In genomic region chr10:129645487-129645886, GRCh38 we compare ENCODE assay signal across 37 cellular contexts.
"Had no signal": no experiment of that assay in that cellular context is flagged by ENCODE, and none has a peak within 500 bp of the region (broad histone marks: within the 10 kb centered on the region; RNA-seq: fewer than 3 reads in every experiment).

No MANE protein-coding gene starts in this region.

- H3K9me3 ChIP-seq: adrenal gland, ascending aorta, body of pancreas, breast epithelium had no signal

- H3K4me1 ChIP-seq: adrenal gland, ascending aorta, body of pancreas, breast epithelium had no signal

- H3K36me3 ChIP-seq: adrenal gland, ascending aorta, brain microvascular endothelial cell, breast epithelium, cardiac muscle cell had no signal

- H3K9me3 Mint-ChIP-seq: activated naive CD4-positive, alpha-beta T cell treated with anti-CD3 and anti-CD28 coated beads for 36 hours; activated naive CD4-positive, alpha-beta T cell treated with anti-CD3 and anti-CD28 coated beads, Interleukin-2, amount 10 ng/mL, durations not matched to agents 7 days and 5 days; activated naive CD4-positive, alpha-beta T cell treated with anti-CD3 and anti-CD28 coated beads, Interleukin-2, amount 50 U/mL, for 24 hours; activated naive CD4-positive, alpha-beta T cell treated with anti-CD3 and anti-CD28 coated beads, Interleukin-2, amount 50 U/mL, for 72 hours; activated naive CD8-positive, alpha-beta T cell treated with anti-CD3 and anti-CD28 coated beads for 36 hours; activated naive CD8-positive, alpha-beta T cell treated with anti-CD3 and anti-CD28 coated beads, Interleukin-2, amount 10 ng/mL, durations not matched to agents 7 days and 5 days; activated naive CD8-positive, alpha-beta T cell treated with anti-CD3 and anti-CD28 coated beads, Interleukin-2, amount 50 U/mL, for 24 hours; activated T-cell treated with anti-CD3 and anti-CD28 coated beads, Interleukin-2, amount 50 U/mL, for 24 hours; activated T-cell treated with anti-CD3 and anti-CD28 coated beads, Interleukin-2, amount 50 U/mL, for 4 hours; activated T-helper 1 cell treated with anti-CD3 and anti-CD28 coated beads, Interleukin-12 subunit alpha, Interleukin-12 subunit beta, Interleukin-2, Interleukin-4 antibody, amounts not matched to agents 30 ng/mL and 10 ng/mL and 1 ng/mL, durations not matched to agents 14 hours and 24 hours and 36 hours; activated T-helper 17 cell treated with anti-CD3 and anti-CD28 coated beads, Interleukin-2, amount 50 U/mL, for 72 hours; activated T-helper 2 cell treated with anti-CD3 and anti-CD28 coated beads, Interferon-gamma antibody, Interleukin-2, Interleukin-4, amounts not matched to agents 10 μg/mL and 5 μg/mL and 100 μg/mL, durations not matched to agents 14 hours and 24 hours and 36 hours; brain; central memory CD8-positive, alpha-beta T cell had no signal

- H3K27me3 ChIP-seq: adrenal gland, ascending aorta, body of pancreas, brain microvascular endothelial cell, breast epithelium, cardiac muscle cell had no signal

- H3K27me3 Mint-ChIP-seq: activated naive CD4-positive, alpha-beta T cell treated with anti-CD3 and anti-CD28 coated beads, Interleukin-2, amount 10 ng/mL, durations not matched to agents 7 days and 5 days; activated naive CD4-positive, alpha-beta T cell treated with anti-CD3 and anti-CD28 coated beads, Interleukin-2, amount 50 U/mL, for 24 hours; activated naive CD8-positive, alpha-beta T cell; activated naive CD8-positive, alpha-beta T cell treated with anti-CD3 and anti-CD28 coated beads for 36 hours; activated naive CD8-positive, alpha-beta T cell treated with anti-CD3 and anti-CD28 coated beads, Interleukin-2, amount 10 ng/mL, durations not matched to agents 7 days and 5 days; activated naive CD8-positive, alpha-beta T cell treated with anti-CD3 and anti-CD28 coated beads, Interleukin-2, amount 50 U/mL, for 24 hours; activated T-cell treated with anti-CD3 and anti-CD28 coated beads, Interleukin-2, amount 50 U/mL, for 24 hours; activated T-helper 17 cell treated with anti-CD3 and anti-CD28 coated beads, Interleukin-2, amount 50 U/mL, for 72 hours; central memory CD8-positive, alpha-beta T cell had no signal

- H3K4me1 Mint-ChIP-seq: activated naive CD4-positive, alpha-beta T cell treated with anti-CD3 and anti-CD28 coated beads, Interleukin-2, amount 10 ng/mL, durations not matched to agents 7 days and 5 days; activated naive CD4-positive, alpha-beta T cell treated with anti-CD3 and anti-CD28 coated beads, Interleukin-2, amount 50 U/mL, for 24 hours; activated naive CD8-positive, alpha-beta T cell treated with anti-CD3 and anti-CD28 coated beads for 36 hours; activated naive CD8-positive, alpha-beta T cell treated with anti-CD3 and anti-CD28 coated beads, Interleukin-2, amount 10 ng/mL, durations not matched to agents 7 days and 5 days; activated naive CD8-positive, alpha-beta T cell treated with anti-CD3 and anti-CD28 coated beads, Interleukin-2, amount 50 U/mL, for 24 hours; activated T-helper 17 cell treated with anti-CD3 and anti-CD28 coated beads, Interleukin-2, amount 50 U/mL, for 72 hours; central memory CD8-positive, alpha-beta T cell had no signal

- ATAC-seq: activated naive CD4-positive, alpha-beta T cell treated with anti-CD3 and anti-CD28 coated beads, Interleukin-2, amount 50 U/mL, for 72 hours; activated naive CD8-positive, alpha-beta T cell treated with anti-CD3 and anti-CD28 coated beads, Interleukin-2, amount 50 U/mL, for 24 hours; activated T-cell treated with anti-CD3 and anti-CD28 coated beads, Interleukin-2, amount 50 U/mL, for 4 hours; activated T-cell treated with anti-CD3 and anti-CD28 coated beads, Interleukin-2, amount 50 U/mL, for 72 hours; activated T-helper 17 cell treated with anti-CD3 and anti-CD28 coated beads, Interleukin-2, amount 50 U/mL, for 72 hours; body of pancreas had no signal

- H3K4me3 ChIP-seq: adrenal gland, ascending aorta, body of pancreas, breast epithelium, cardiac muscle cell had no signal

- H3K27ac Mint-ChIP-seq: activated naive CD4-positive, alpha-beta T cell treated with anti-CD3 and anti-CD28 coated beads for 36 hours; activated naive CD4-positive, alpha-beta T cell treated with anti-CD3 and anti-CD28 coated beads, Interleukin-2, amount 10 ng/mL, durations not matched to agents 7 days and 5 days; activated naive CD4-positive, alpha-beta T cell treated with anti-CD3 and anti-CD28 coated beads, Interleukin-2, amount 50 U/mL, for 24 hours; activated naive CD8-positive, alpha-beta T cell; activated naive CD8-positive, alpha-beta T cell treated with anti-CD3 and anti-CD28 coated beads for 36 hours; activated naive CD8-positive, alpha-beta T cell treated with anti-CD3 and anti-CD28 coated beads, Interleukin-2, amount 10 ng/mL, durations not matched to agents 7 days and 5 days; activated naive CD8-positive, alpha-beta T cell treated with anti-CD3 and anti-CD28 coated beads, Interleukin-2, amount 50 U/mL, for 24 hours; activated T-cell treated with anti-CD3 and anti-CD28 coated beads, Interleukin-2, amount 50 U/mL, for 24 hours; activated T-cell treated with anti-CD3 and anti-CD28 coated beads, Interleukin-2, amount 50 U/mL, for 72 hours; activated T-helper 1 cell treated with anti-CD3 and anti-CD28 coated beads, Interleukin-12 subunit alpha, Interleukin-12 subunit beta, Interleukin-2, Interleukin-4 antibody, amounts not matched to agents 30 ng/mL and 10 ng/mL and 1 ng/mL, durations not matched to agents 14 hours and 24 hours and 36 hours; activated T-helper 17 cell treated with anti-CD3 and anti-CD28 coated beads, Interleukin-2, amount 50 U/mL, for 72 hours; activated T-helper 2 cell treated with anti-CD3 and anti-CD28 coated beads, Interferon-gamma antibody, Interleukin-2, Interleukin-4, amounts not matched to agents 10 μg/mL and 5 μg/mL and 100 μg/mL, durations not matched to agents 14 hours and 24 hours and 36 hours; brain had no signal

- H3K27ac ChIP-seq: adrenal gland, ascending aorta, body of pancreas, brain microvascular endothelial cell, breast epithelium, cardiac muscle cell had no signal

- H3K4me3 Mint-ChIP-seq: activated naive CD4-positive, alpha-beta T cell treated with anti-CD3 and anti-CD28 coated beads for 36 hours; activated naive CD4-positive, alpha-beta T cell treated with anti-CD3 and anti-CD28 coated beads, Interleukin-2, amount 10 ng/mL, durations not matched to agents 7 days and 5 days; activated naive CD4-positive, alpha-beta T cell treated with anti-CD3 and anti-CD28 coated beads, Interleukin-2, amount 50 U/mL, for 24 hours; activated naive CD8-positive, alpha-beta T cell; activated naive CD8-positive, alpha-beta T cell treated with anti-CD3 and anti-CD28 coated beads for 36 hours; activated naive CD8-positive, alpha-beta T cell treated with anti-CD3 and anti-CD28 coated beads, Interleukin-2, amount 10 ng/mL, durations not matched to agents 7 days and 5 days; activated naive CD8-positive, alpha-beta T cell treated with anti-CD3 and anti-CD28 coated beads, Interleukin-2, amount 50 U/mL, for 24 hours; activated T-cell treated with anti-CD3 and anti-CD28 coated beads, Interleukin-2, amount 50 U/mL, for 24 hours; activated T-cell treated with anti-CD3 and anti-CD28 coated beads, Interleukin-2, amount 50 U/mL, for 4 hours; activated T-cell treated with anti-CD3 and anti-CD28 coated beads, Interleukin-2, amount 50 U/mL, for 72 hours; activated T-helper 1 cell treated with anti-CD3 and anti-CD28 coated beads, Interleukin-12 subunit alpha, Interleukin-12 subunit beta, Interleukin-2, Interleukin-4 antibody, amounts not matched to agents 30 ng/mL and 10 ng/mL and 1 ng/mL, durations not matched to agents 14 hours and 24 hours and 36 hours; activated T-helper 17 cell treated with anti-CD3 and anti-CD28 coated beads, Interleukin-2, amount 50 U/mL, for 72 hours; brain; central memory CD8-positive, alpha-beta T cell had no signal

- DNase-seq: activated effector memory CD4-positive, alpha-beta T cell treated with anti-CD3 and anti-CD28 coated beads, Interleukin-2, amount 50 U/mL, for 16 hours; activated effector memory CD4-positive, alpha-beta T cell treated with Interleukin-2 at 50 U/mL for 16 hours; activated gamma-delta T cell; activated gamma-delta T cell treated with Interleukin-2 at 50 U/mL for 16 hours; activated naive CD4-positive, alpha-beta T cell; activated naive CD4-positive, alpha-beta T cell treated with anti-CD3 and anti-CD28 coated beads for 36 hours; activated naive CD4-positive, alpha-beta T cell treated with anti-CD3 and anti-CD28 coated beads, Interleukin-2, amount 10 ng/mL, durations not matched to agents 7 days and 5 days; activated naive CD4-positive, alpha-beta T cell treated with anti-CD3 and anti-CD28 coated beads, Interleukin-2, amount 50 U/mL, for 16 hours; activated naive CD4-positive, alpha-beta T cell treated with Interleukin-2 at 50 U/mL for 16 hours; activated naive CD8-positive, alpha-beta T cell treated with anti-CD3 and anti-CD28 coated beads for 36 hours; activated naive CD8-positive, alpha-beta T cell treated with anti-CD3 and anti-CD28 coated beads, Interleukin-2, amount 10 ng/mL, durations not matched to agents 7 days and 5 days; activated naive CD8-positive, alpha-beta T cell treated with anti-CD3 and anti-CD28 coated beads, Interleukin-2, amount 50 U/mL, for 24 hours; activated T-cell treated with anti-CD3 and anti-CD28 coated beads, Interleukin-2, amount 50 U/mL, for 24 hours; activated T-cell treated with anti-CD3 and anti-CD28 coated beads, Interleukin-2, amount 50 U/mL, for 4 hours; activated T-cell treated with anti-CD3 and anti-CD28 coated beads, Interleukin-2, amount 50 U/mL, for 48 hours; activated T-cell treated with anti-CD3 and anti-CD28 coated beads, Interleukin-2, amount 50 U/mL, for 72 hours; adrenal gland; amniotic stem cell; amygdala; anterior cingulate cortex; aorta; body of pancreas; brain microvascular endothelial cell; caudate nucleus; central memory CD4-positive, alpha-beta T cell; cerebellar nuclear complex had no signal

- H3K36me3 Mint-ChIP-seq: activated naive CD4-positive, alpha-beta T cell treated with anti-CD3 and anti-CD28 coated beads, Interleukin-2, amount 10 ng/mL, durations not matched to agents 7 days and 5 days; activated naive CD8-positive, alpha-beta T cell treated with anti-CD3 and anti-CD28 coated beads, Interleukin-2, amount 10 ng/mL, durations not matched to agents 7 days and 5 days; brain had no signal
